1 cellular context compared by ENCODE assay signal in genomic region chr3:179071161-179071568, GRCh38.
TF ChIP-seq lines count a peak whose summit lies in the region.

No MANE protein-coding gene starts in this region.

TF ChIP-seq in HEK293, 187 proteins besides CTCF, POLR2A, EP300 and RAD21 (continued from another document):
- TF ChIP-seq, protein P1, sequence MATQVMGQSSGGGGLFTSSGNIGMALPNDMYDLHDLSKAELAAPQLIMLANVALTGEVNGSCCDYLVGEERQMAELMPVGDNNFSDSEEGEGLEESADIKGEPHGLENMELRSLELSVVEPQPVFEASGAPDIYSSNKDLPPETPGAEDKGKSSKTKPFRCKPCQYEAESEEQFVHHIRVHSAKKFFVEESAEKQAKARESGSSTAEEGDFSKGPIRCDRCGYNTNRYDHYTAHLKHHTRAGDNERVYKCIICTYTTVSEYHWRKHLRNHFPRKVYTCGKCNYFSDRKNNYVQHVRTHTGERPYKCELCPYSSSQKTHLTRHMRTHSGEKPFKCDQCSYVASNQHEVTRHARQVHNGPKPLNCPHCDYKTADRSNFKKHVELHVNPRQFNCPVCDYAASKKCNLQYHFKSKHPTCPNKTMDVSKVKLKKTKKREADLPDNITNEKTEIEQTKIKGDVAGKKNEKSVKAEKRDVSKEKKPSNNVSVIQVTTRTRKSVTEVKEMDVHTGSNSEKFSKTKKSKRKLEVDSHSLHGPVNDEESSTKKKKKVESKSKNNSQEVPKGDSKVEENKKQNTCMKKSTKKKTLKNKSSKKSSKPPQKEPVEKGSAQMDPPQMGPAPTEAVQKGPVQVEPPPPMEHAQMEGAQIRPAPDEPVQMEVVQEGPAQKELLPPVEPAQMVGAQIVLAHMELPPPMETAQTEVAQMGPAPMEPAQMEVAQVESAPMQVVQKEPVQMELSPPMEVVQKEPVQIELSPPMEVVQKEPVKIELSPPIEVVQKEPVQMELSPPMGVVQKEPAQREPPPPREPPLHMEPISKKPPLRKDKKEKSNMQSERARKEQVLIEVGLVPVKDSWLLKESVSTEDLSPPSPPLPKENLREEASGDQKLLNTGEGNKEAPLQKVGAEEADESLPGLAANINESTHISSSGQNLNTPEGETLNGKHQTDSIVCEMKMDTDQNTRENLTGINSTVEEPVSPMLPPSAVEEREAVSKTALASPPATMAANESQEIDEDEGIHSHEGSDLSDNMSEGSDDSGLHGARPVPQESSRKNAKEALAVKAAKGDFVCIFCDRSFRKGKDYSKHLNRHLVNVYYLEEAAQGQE (tag by site-specific recombination; IDR thresholded peaks at IDR 0.05) = no peak
- peak; percentile 59 for TF ChIP-seq ZBTB20 (tag by site-specific recombination; IDR thresholded peaks at IDR 0.05)
- TF ChIP-seq HOXC10 (CRISPR knock-in tag; IDR thresholded peaks at IDR 0.05) = no peak
- TF ChIP-seq ZFP37 (tag by site-specific recombination; IDR thresholded peaks at IDR 0.05) = 0 out of 2 replicates have a peak, but pooled peaks have one; percentile 50
- TF ChIP-seq, protein P2, sequence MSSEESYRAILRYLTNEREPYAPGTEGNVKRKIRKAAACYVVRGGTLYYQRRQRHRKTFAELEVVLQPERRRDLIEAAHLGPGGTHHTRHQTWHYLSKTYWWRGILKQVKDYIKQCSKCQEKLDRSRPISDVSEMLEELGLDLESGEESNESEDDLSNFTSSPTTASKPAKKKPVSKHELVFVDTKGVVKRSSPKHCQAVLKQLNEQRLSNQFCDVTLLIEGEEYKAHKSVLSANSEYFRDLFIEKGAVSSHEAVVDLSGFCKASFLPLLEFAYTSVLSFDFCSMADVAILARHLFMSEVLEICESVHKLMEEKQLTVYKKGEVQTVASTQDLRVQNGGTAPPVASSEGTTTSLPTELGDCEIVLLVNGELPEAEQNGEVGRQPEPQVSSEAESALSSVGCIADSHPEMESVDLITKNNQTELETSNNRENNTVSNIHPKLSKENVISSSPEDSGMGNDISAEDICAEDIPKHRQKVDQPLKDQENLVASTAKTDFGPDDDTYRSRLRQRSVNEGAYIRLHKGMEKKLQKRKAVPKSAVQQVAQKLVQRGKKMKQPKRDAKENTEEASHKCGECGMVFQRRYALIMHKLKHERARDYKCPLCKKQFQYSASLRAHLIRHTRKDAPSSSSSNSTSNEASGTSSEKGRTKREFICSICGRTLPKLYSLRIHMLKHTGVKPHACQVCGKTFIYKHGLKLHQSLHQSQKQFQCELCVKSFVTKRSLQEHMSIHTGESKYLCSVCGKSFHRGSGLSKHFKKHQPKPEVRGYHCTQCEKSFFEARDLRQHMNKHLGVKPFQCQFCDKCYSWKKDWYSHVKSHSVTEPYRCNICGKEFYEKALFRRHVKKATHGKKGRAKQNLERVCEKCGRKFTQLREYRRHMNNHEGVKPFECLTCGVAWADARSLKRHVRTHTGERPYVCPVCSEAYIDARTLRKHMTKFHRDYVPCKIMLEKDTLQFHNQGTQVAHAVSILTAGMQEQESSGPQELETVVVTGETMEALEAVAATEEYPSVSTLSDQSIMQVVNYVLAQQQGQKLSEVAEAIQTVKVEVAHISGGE (tag by site-specific recombination; conservative IDR thresholded peaks at IDR 0.05; ENCODE audit: low read depth) = peak; percentile 15; the same call in 1 of the 2 replicates
